In genomic region chr9:123834907-123835562, GRCh38 we compare ENCODE assay signal across 8 cellular contexts.
DNase-seq lines count a peak whose midpoint lies in the region; ATAC-seq and TF ChIP-seq lines count a peak whose summit lies in the region.

No MANE protein-coding gene starts in this region.

- H3K9me3 Mint-ChIP-seq in T-helper 1 cell treated with Interleukin-12 subunit alpha and Interleukin-12 subunit beta and Interleukin-4 antibody, amounts not matched to agents 30 μg/mL and 1 μg/mL, for 36 hours = peaks cover 19% of the 10 kb centered on the region
- peaks cover 8% of the 10 kb centered on the region for H3K9me3 Mint-ChIP-seq in activated T-helper 1 cell treated with anti-CD3 and anti-CD28 coated beads, Interleukin-12 subunit alpha, Interleukin-12 subunit beta, Interleukin-2, Interleukin-4 antibody, amounts not matched to agents 30 ng/mL and 10 ng/mL and 1 ng/mL, durations not matched to agents 14 hours and 24 hours and 36 hours

- DNase-seq in EH (ENCODE audit: low read depth) (peak; percentile 80), HFF-Myc (ENCODE audit: extremely low read depth, low read depth) (peak; percentile 52), kidney tubule cell (ENCODE audit: low spot score) (peak; percentile 53), islet precursor cell (no peak), NCI-H146 (lab: John Stamatoyannopoulos, UW) (no peak)
- DNase-seq in activated T-helper 1 cell treated with anti-CD3 and anti-CD28 coated beads, Interleukin-12 subunit alpha, Interleukin-12 subunit beta, Interleukin-2, Interleukin-4 antibody, amounts not matched to agents 30 ng/mL and 10 ng/mL and 1 ng/mL, durations not matched to agents 14 hours and 24 hours and 36 hours (ENCODE audit: low spot score) = no peak

- H3K4me3 ChIP-seq in HFF-Myc (replicated peaks; ENCODE audit: low read depth, low read length) = peak overlapping the region; percentile 12

- TF ChIP-seq CTCF in HFF-Myc (IDR thresholded peaks at IDR 0.05; ENCODE audit: low read depth, low read length, missing control alignments) = no peak

- ATAC-seq in GM19035 (IDR thresholded peaks at IDR 0.05; ENCODE audit: unreplicated experiment) = no peak

- peaks cover 6% of the 10 kb centered on the region for H3K36me3 Mint-ChIP-seq in T-helper 1 cell treated with Interleukin-12 subunit alpha and Interleukin-12 subunit beta and Interleukin-4 antibody, amounts not matched to agents 30 μg/mL and 1 μg/mL, for 36 hours (ENCODE audit: low read depth)
- H3K36me3 Mint-ChIP-seq in activated T-helper 1 cell treated with anti-CD3 and anti-CD28 coated beads, Interleukin-12 subunit alpha, Interleukin-12 subunit beta, Interleukin-2, Interleukin-4 antibody, amounts not matched to agents 30 ng/mL and 10 ng/mL and 1 ng/mL, durations not matched to agents 14 hours and 24 hours and 36 hours (ENCODE audit: low read depth) = peaks cover 2% of the 10 kb centered on the region

- intact Hi-C loops in activated T-helper 1 cell treated with anti-CD3 and anti-CD28 coated beads, Interleukin-12 subunit alpha, Interleukin-12 subunit beta, Interleukin-2, Interleukin-4 antibody, amounts not matched to agents 30 ng/mL and 10 ng/mL and 1 ng/mL, durations not matched to agents 14 hours and 24 hours and 36 hours (cut with micrococcal nuclease) = no loop called here

- no peak overlapping the region for H3K27ac Mint-ChIP-seq in T-helper 1 cell treated with Interleukin-12 subunit alpha and Interleukin-12 subunit beta and Interleukin-4 antibody, amounts not matched to agents 30 μg/mL and 1 μg/mL, for 36 hours
- no peak overlapping the region for H3K27ac Mint-ChIP-seq in activated T-helper 1 cell treated with anti-CD3 and anti-CD28 coated beads, Interleukin-12 subunit alpha, Interleukin-12 subunit beta, Interleukin-2, Interleukin-4 antibody, amounts not matched to agents 30 ng/mL and 10 ng/mL and 1 ng/mL, durations not matched to agents 14 hours and 24 hours and 36 hours

- peaks cover 18% of the 10 kb centered on the region for H3K4me1 Mint-ChIP-seq in T-helper 1 cell treated with Interleukin-12 subunit alpha and Interleukin-12 subunit beta and Interleukin-4 antibody, amounts not matched to agents 30 μg/mL and 1 μg/mL, for 36 hours (ENCODE audit: low read depth)
- H3K4me1 Mint-ChIP-seq in activated T-helper 1 cell treated with anti-CD3 and anti-CD28 coated beads, Interleukin-12 subunit alpha, Interleukin-12 subunit beta, Interleukin-2, Interleukin-4 antibody, amounts not matched to agents 30 ng/mL and 10 ng/mL and 1 ng/mL, durations not matched to agents 14 hours and 24 hours and 36 hours (ENCODE audit: low read depth) = peaks cover 20% of the 10 kb centered on the region

- no peaks in the 10 kb centered on the region for H3K27me3 Mint-ChIP-seq in T-helper 1 cell treated with Interleukin-12 subunit alpha and Interleukin-12 subunit beta and Interleukin-4 antibody, amounts not matched to agents 30 μg/mL and 1 μg/mL, for 36 hours (ENCODE audit: low read depth)
- H3K27me3 Mint-ChIP-seq in activated T-helper 1 cell treated with anti-CD3 and anti-CD28 coated beads, Interleukin-12 subunit alpha, Interleukin-12 subunit beta, Interleukin-2, Interleukin-4 antibody, amounts not matched to agents 30 ng/mL and 10 ng/mL and 1 ng/mL, durations not matched to agents 14 hours and 24 hours and 36 hours (ENCODE audit: insufficient read depth) = no peaks in the 10 kb centered on the region

- H3K4me3 Mint-ChIP-seq in T-helper 1 cell treated with Interleukin-12 subunit alpha and Interleukin-12 subunit beta and Interleukin-4 antibody, amounts not matched to agents 30 μg/mL and 1 μg/mL, for 36 hours = peak overlapping the region; percentile 19
- no peak overlapping the region for H3K4me3 Mint-ChIP-seq in activated T-helper 1 cell treated with anti-CD3 and anti-CD28 coated beads, Interleukin-12 subunit alpha, Interleukin-12 subunit beta, Interleukin-2, Interleukin-4 antibody, amounts not matched to agents 30 ng/mL and 10 ng/mL and 1 ng/mL, durations not matched to agents 14 hours and 24 hours and 36 hours

Comparison
In these comparisons a context has a peak if more than half of its experiments do, and no peak if none do; other contexts are left out.
1. DNase-seq: peak in EH (single experiment), HFF-Myc (single experiment) and kidney tubule cell (single experiment); none in islet precursor cell (single experiment), NCI-H146 (single experiment) and activated T-helper 1 cell treated with anti-CD3 and anti-CD28 coated beads, Interleukin-12 subunit alpha, Interleukin-12 subunit beta, Interleukin-2, Interleukin-4 antibody, amounts not matched to agents 30 ng/mL and 10 ng/mL and 1 ng/mL, durations not matched to agents 14 hours and 24 hours and 36 hours (single experiment).